Comparison of ENCODE assay signal across 10 cellular contexts in genomic region chr12:93031028-93031427, GRCh38.
"Had no signal": no experiment of that assay in that cellular context is flagged by ENCODE, and none has a peak within 500 bp of the region (broad histone marks: within the 10 kb centered on the region; RNA-seq: fewer than 3 reads in every experiment).

No MANE protein-coding gene starts in this region.

- H3K4me3 Mint-ChIP-seq: HFFc6 had no signal

- H3K9me3 ChIP-seq: HAP-1 had no signal

- H3K27ac ChIP-seq: GM23248, HL-60 had no signal

- ATAC-seq: HCT116, K562 had no signal

- H3K4me1 ChIP-seq: HAP-1 had no signal

- H3K9me3 Mint-ChIP-seq: HFFc6 had no signal

- H3K27ac Mint-ChIP-seq: HFFc6 had no signal

- H3K4me3 ChIP-seq: GM23248, HAP-1, K562 had no signal

- H3K36me3 ChIP-seq: HAP-1 had no signal

- DNase-seq: GM23248, GOT3, H7, HFFc6, IMR-90, KG1 had no signal
